In genomic region chr17:49516190-49516589, GRCh38 we compare ENCODE assay signal across 1 cellular context.
TF ChIP-seq lines count a peak whose summit lies in the region.

No MANE protein-coding gene starts in this region.

TF ChIP-seq in HepG2, 621 proteins besides CTCF, POLR2A, EP300 and RAD21:
- 0 out of 2 replicates have a peak, but pooled peaks have one; percentile 18 for TF ChIP-seq GATAD2A (CRISPR knock-in tag; IDR thresholded peaks at IDR 0.05)
- no peak for TF ChIP-seq ZNF333 (CRISPR knock-in tag; IDR thresholded peaks at IDR 0.05; ENCODE audit: borderline replicate concordance)
- TF ChIP-seq LRRFIP1 (CRISPR knock-in tag; conservative IDR thresholded peaks at IDR 0.05): no peak
- no peak for TF ChIP-seq ATF7 (IDR thresholded peaks at IDR 0.05)
- TF ChIP-seq ATF7 (CRISPR knock-in tag; IDR thresholded peaks at IDR 0.05): no peak
- peak; percentile 27; the same call in 1 of the 2 replicates for TF ChIP-seq PATZ1 (CRISPR knock-in tag; IDR thresholded peaks at IDR 0.05)
- no peak for TF ChIP-seq FOSL1 (CRISPR knock-in tag; IDR thresholded peaks at IDR 0.05; ENCODE audit: borderline replicate concordance)
- no peak for TF ChIP-seq SRSF1 (optimal IDR thresholded peaks at IDR 0.05; ENCODE audit: low read depth, low read length)
- peak; percentile 42; the same call in 1 of the 2 replicates for TF ChIP-seq MAX (IDR thresholded peaks at IDR 0.05)
- TF ChIP-seq ZBTB44 (CRISPR knock-in tag; IDR thresholded peaks at IDR 0.05): no peak
